ENCODE assay signal across 2 cellular contexts in genomic region chr19:38449518-38449917, GRCh38.
A peak's percentile ranks its signal among the peaks of the same experiment; 100 is the strongest.
TF ChIP-seq lines count a peak whose summit lies in the region.

No MANE protein-coding gene starts in this region.

TF ChIP-seq in HEK293, 187 proteins besides CTCF, POLR2A, EP300 and RAD21 (continued from another document):
- peak; percentile 98; the same call in 1 of the 2 replicates for TF ChIP-seq ZNF280D (tag by site-specific recombination; IDR thresholded peaks at IDR 0.05)
- peak; percentile 100 for TF ChIP-seq ZNF623 (tag by site-specific recombination; IDR thresholded peaks at IDR 0.05)
- 0 out of 2 replicates have a peak, but pooled peaks have one; percentile 23 for TF ChIP-seq KLF8 (tag by site-specific recombination; IDR thresholded peaks at IDR 0.05)

TF ChIP-seq in K562, 482 proteins besides CTCF, POLR2A, EP300 and RAD21 (continued from another document):
- peak; percentile 58; the same call in 1 of the 2 replicates for TF ChIP-seq SMARCA5 (IDR thresholded peaks at IDR 0.05)
- no peak for TF ChIP-seq PHF8 (IDR thresholded peaks at IDR 0.05; ENCODE audit: borderline replicate concordance, low read length)
- no peak for TF ChIP-seq KLF6 (CRISPR knock-in tag; IDR thresholded peaks at IDR 0.05; ENCODE audit: borderline replicate concordance)
- no peak for TF ChIP-seq CCAR2 (IDR thresholded peaks at IDR 0.05; ENCODE audit: low read depth, low read length)
- TF ChIP-seq USF1 (CRISPR knock-in tag; IDR thresholded peaks at IDR 0.05): no peak
- peak; percentile 76 for TF ChIP-seq RBM25 (IDR thresholded peaks at IDR 0.05; ENCODE audit: low read depth, low read length, severe bottlenecking)
- TF ChIP-seq NCOA1 (IDR thresholded peaks at IDR 0.05; ENCODE audit: low read depth): no peak
- TF ChIP-seq SAFB (IDR thresholded peaks at IDR 0.05; ENCODE audit: borderline replicate concordance, low read depth, low read length): no peak
- TF ChIP-seq RFX7 (CRISPR knock-in tag; IDR thresholded peaks at IDR 0.05): no peak
- TF ChIP-seq EZH2 (IDR thresholded peaks at IDR 0.05; ENCODE audit: borderline replicate concordance, low read depth, low read length): no peak
- TF ChIP-seq HDAC2 (IDR thresholded peaks at IDR 0.05): 0 out of 2 replicates have a peak, but pooled peaks have one; percentile 20
- TF ChIP-seq ZNF232 (CRISPR knock-in tag; IDR thresholded peaks at IDR 0.05): no peak
- TF ChIP-seq NCOA4 (IDR thresholded peaks at IDR 0.05; ENCODE audit: partially characterized antibody): no peak
- TF ChIP-seq E2F1 (CRISPR knock-in tag; IDR thresholded peaks at IDR 0.05): no peak
- TF ChIP-seq MEF2A (IDR thresholded peaks at IDR 0.05; ENCODE audit: control insufficient read depth, low read depth, low read length): peak; percentile 52; the same call in 1 of the 2 replicates
- no peak for TF ChIP-seq ELK3 (CRISPR knock-in tag; IDR thresholded peaks at IDR 0.05)
- no peak for TF ChIP-seq HMG20B (CRISPR knock-in tag; IDR thresholded peaks at IDR 0.05)
- TF ChIP-seq BCOR (IDR thresholded peaks at IDR 0.05): peak; percentile 90
- no peak for TF ChIP-seq JUN (IDR thresholded peaks at IDR 0.05; ENCODE audit: borderline replicate concordance, low read depth, low read length)
- no peak for TF ChIP-seq JUN (CRISPR knock-in tag; IDR thresholded peaks at IDR 0.05; ENCODE audit: borderline replicate concordance)
- TF ChIP-seq TFAM (CRISPR knock-in tag; conservative IDR thresholded peaks at IDR 0.05): no peak
- TF ChIP-seq KDM1A (IDR thresholded peaks at IDR 0.05): peak; percentile 49 to 65; a peak in 3 of 4 replicates
- TF ChIP-seq KAT7 (CRISPR knock-in tag; IDR thresholded peaks at IDR 0.05; ENCODE audit: borderline replicate concordance): no peak
- TF ChIP-seq SLC30A9 (CRISPR knock-in tag; IDR thresholded peaks at IDR 0.05): no peak
- no peak for TF ChIP-seq TFE3 (CRISPR knock-in tag; IDR thresholded peaks at IDR 0.05)
- TF ChIP-seq RHOXF2B (CRISPR knock-in tag; conservative IDR thresholded peaks at IDR 0.05): no peak
- no peak for TF ChIP-seq MED1 (CRISPR knock-in tag; IDR thresholded peaks at IDR 0.05; ENCODE audit: borderline replicate concordance)
- no peak for TF ChIP-seq BCL6 (CRISPR knock-in tag; IDR thresholded peaks at IDR 0.05)
- no peak for TF ChIP-seq BMI1 (IDR thresholded peaks at IDR 0.05; ENCODE audit: low read length)
- peak; percentile 60; the same call in 1 of the 2 replicates for TF ChIP-seq CBX1 (IDR thresholded peaks at IDR 0.05; ENCODE audit: low read depth)
- TF ChIP-seq SMARCA4 (IDR thresholded peaks at IDR 0.05): no peak
- no peak for TF ChIP-seq BRD9 (IDR thresholded peaks at IDR 0.05; ENCODE audit: low read depth, partially characterized antibody)
- TF ChIP-seq ZNF146 (CRISPR knock-in tag; IDR thresholded peaks at IDR 0.05; ENCODE audit: unreplicated experiment): no peak
- no peak for TF ChIP-seq FOXA1 (IDR thresholded peaks at IDR 0.05; ENCODE audit: borderline replicate concordance)
- no peak for TF ChIP-seq FOXP1 (CRISPR knock-in tag; IDR thresholded peaks at IDR 0.05)
- no peak for TF ChIP-seq GTF2A2 (tag; IDR thresholded peaks at IDR 0.05)
- no peak for TF ChIP-seq C11orf30 (IDR thresholded peaks at IDR 0.05; ENCODE audit: low read depth)
- no peak for TF ChIP-seq BACH1 (tag; IDR thresholded peaks at IDR 0.05)
